23 cellular contexts compared by ENCODE assay signal in genomic region chr17:41510251-41511065, GRCh38. TPM values are rescaled to one million over a fixed set of nuclear protein-coding genes. Genes with fewer than 3 reads are reported as not detected.
DNase-seq lines count a peak whose midpoint lies in the region; ATAC-seq, FAIRE-seq and TF ChIP-seq lines count a peak whose summit lies in the region.
"Had no signal": no experiment of that assay in that cellular context is flagged by ENCODE, and none has a peak within 500 bp of the region (broad histone marks: within the 10 kb centered on the region; RNA-seq: fewer than 3 reads in every experiment).

No MANE protein-coding gene starts in this region.

- H3K14ac ChIP-seq in IMR-90 (replicated peaks; ENCODE audit: low read depth, low read length), result no peak overlapping the region

- H3K36me3 ChIP-seq in IMR-90 (ENCODE audit: control insufficient read depth, insufficient read depth, low read length), result no peaks in the 10 kb centered on the region
- no peaks in the 10 kb centered on the region for H3K36me3 ChIP-seq in keratinocyte (ENCODE audit: control insufficient read depth in 2 of 2, extremely low read depth in 1 of 2, insufficient read depth in 2 of 2, low read length in 2 of 2)
- H3K36me3 ChIP-seq: vagina had no signal

- H2BK5ac ChIP-seq in IMR-90 (ENCODE audit: low read depth, low read length, poor library complexity, severe bottlenecking), result no peak overlapping the region

- H3K9me3 Mint-ChIP-seq in Calu3 (ENCODE audit: low read depth, unreplicated experiment), result no peaks in the 10 kb centered on the region
- H3K9me3 Mint-ChIP-seq: activated T-helper 17 cell treated with anti-CD3 and anti-CD28 coated beads, Interleukin-2, amount 50 U/mL, for 72 hours; CD4-positive, alpha-beta memory T cell; immature natural killer cell; natural killer cell; T-helper 1 cell treated with Interleukin-12 subunit alpha and Interleukin-12 subunit beta and Interleukin-4 antibody, amounts not matched to agents 30 μg/mL and 1 μg/mL, for 36 hours had no signal

- H3K27me3 Mint-ChIP-seq in Calu3 (ENCODE audit: unreplicated experiment), result no peaks in the 10 kb centered on the region
- H3K27me3 Mint-ChIP-seq: activated T-helper 17 cell treated with anti-CD3 and anti-CD28 coated beads, Interleukin-2, amount 50 U/mL, for 72 hours had no signal

- no peak for ATAC-seq in IMR-90 (ENCODE audit: low read depth)
- no peak for ATAC-seq in activated CD4-positive, CD25-positive, alpha-beta regulatory T cell treated with anti-CD3 and anti-CD28 coated beads, Interleukin-2, amount 50 U/mL, for 24 hours
- ATAC-seq: activated T-helper 17 cell treated with anti-CD3 and anti-CD28 coated beads, Interleukin-2, amount 50 U/mL, for 72 hours; natural killer cell had no signal

- peak; percentile 7 for TF ChIP-seq CTCF in Calu3 (IDR thresholded peaks at IDR 0.05; ENCODE audit: unreplicated experiment)
- TF ChIP-seq CTCF in IMR-90 (conservative IDR thresholded peaks at IDR 0.05; ENCODE audit: low read depth, low read length), result no peak
- TF ChIP-seq CTCF in VCaP (conservative IDR thresholded peaks at IDR 0.05), result peak; percentile 39
- TF ChIP-seq CTCF in keratinocyte (optimal IDR thresholded peaks at IDR 0.05 in 1 of 3, IDR thresholded peaks at IDR 0.05 in 1 of 3, conservative IDR thresholded peaks at IDR 0.05 in 1 of 3; ENCODE audit: extremely low read depth in 1 of 3, insufficient read depth in 2 of 3, low read length in 3 of 3), result peak in 1 of 3 experiments; percentile 14

- H2AK9ac ChIP-seq in IMR-90 (replicated peaks; ENCODE audit: low read depth, low read length, poor library complexity), result no peak overlapping the region

- no peak for TF ChIP-seq RAD21 in IMR-90 (IDR thresholded peaks at IDR 0.05; ENCODE audit: low read length)

- H4K20me1 ChIP-seq in IMR-90 (ENCODE audit: insufficient read depth, low read length) (no peaks in the 10 kb centered on the region), keratinocyte (ENCODE audit: control insufficient read depth, extremely low read depth, insufficient read depth, low read length) (no peaks in the 10 kb centered on the region)

- H4K91ac ChIP-seq in IMR-90 (ENCODE audit: insufficient read depth, low read depth, low read length), result no peak overlapping the region; the same call in 1 of the 2 replicates

- no peak overlapping the region for H3K56ac ChIP-seq in IMR-90 (ENCODE audit: extremely low read depth, insufficient read depth, low read length)

- H3K4ac ChIP-seq in IMR-90 (ENCODE audit: low read depth, low read length), result no peak overlapping the region

- H3K18ac ChIP-seq in IMR-90 (ENCODE audit: low read depth, low read length), result no peak overlapping the region

- no peaks in the 10 kb centered on the region for H3K79me2 ChIP-seq in keratinocyte (ENCODE audit: control insufficient read depth, insufficient read depth, low read length)

- H2AFZ ChIP-seq in IMR-90 (replicated peaks; ENCODE audit: low read length, poor library complexity) (no peak overlapping the region), keratinocyte (ENCODE audit: control insufficient read depth, low read length) (no peak overlapping the region)

- H3K4me1 ChIP-seq in IMR-90 (ENCODE audit: control insufficient read depth, insufficient read depth, low read length) (no peaks in the 10 kb centered on the region), keratinocyte (ENCODE audit: control insufficient read depth, extremely low read depth, insufficient read depth, low read length) (peaks cover 29% of the 10 kb centered on the region)

- H2AK5ac ChIP-seq in IMR-90 (ENCODE audit: low read depth, low read length), result no peak overlapping the region

- FAIRE-seq in keratinocyte (lab: Jason Lieb, UNC), result peak; percentile 61
- FAIRE-seq in urothelium cell line (lab: Jason Lieb, UNC), result no peak

- intact Hi-C loops in Calu3 (cut with micrococcal nuclease; ENCODE audit: unreplicated experiment) (no loop called here), IMR-90 (cut with micrococcal nuclease) (no loop called here)

- H3K79me1 ChIP-seq in IMR-90 (ENCODE audit: low read depth in 1 of 2, low read length in 2 of 2), result no peaks in the 10 kb centered on the region

- no peak overlapping the region for H3K27ac ChIP-seq in IMR-90 (ENCODE audit: insufficient read depth, low read length)
- H3K27ac ChIP-seq in VCaP, result peak overlapping the region; percentile 50
- no peak overlapping the region for H3K27ac ChIP-seq in keratinocyte (ENCODE audit: control insufficient read depth, insufficient read depth, low read length)
- H3K27ac ChIP-seq: vagina had no signal

- in situ Hi-C loops in IMR-90 (cut with MboI; ENCODE audit: low sequenced_read_pairs), result no loop called here

- H2BK120ac ChIP-seq in IMR-90 (ENCODE audit: low read depth, low read length), result no peak overlapping the region

- H4K5ac ChIP-seq in IMR-90 (ENCODE audit: low read depth, low read length), result no peak overlapping the region

- WGBS in IMR-90 (ENCODE audit: extremely low coverage in 2 of 2, insufficient read length in 1 of 2), 2 experiments, result no CpG with 5 or more reads among the region's 7 CpGs

- H3K27ac Mint-ChIP-seq in Calu3 (ENCODE audit: unreplicated experiment), result peak overlapping the region; percentile 29
- H3K27ac Mint-ChIP-seq: activated T-helper 17 cell treated with anti-CD3 and anti-CD28 coated beads, Interleukin-2, amount 50 U/mL, for 72 hours; immature natural killer cell; natural killer cell; T-helper 1 cell treated with Interleukin-12 subunit alpha and Interleukin-12 subunit beta and Interleukin-4 antibody, amounts not matched to agents 30 μg/mL and 1 μg/mL, for 36 hours had no signal

- H3K4me3 ChIP-seq in IMR-90 (ENCODE audit: insufficient read depth, low read depth, low read length) (no peak overlapping the region), keratinocyte (ENCODE audit: control insufficient read depth in 2 of 3, extremely low read depth in 1 of 3, insufficient read depth in 2 of 3, low read depth in 1 of 3, low read length in 3 of 3) (no peak overlapping the region)

- H3K4me2 ChIP-seq in IMR-90 (ENCODE audit: low read depth, low read length) (no peak overlapping the region), keratinocyte (ENCODE audit: control insufficient read depth, extremely low read depth, insufficient read depth, low read depth, low read length) (no peak overlapping the region)

- no peak overlapping the region for H4K8ac ChIP-seq in IMR-90 (ENCODE audit: low read depth in 2 of 2, low read length in 2 of 2)

- no peak overlapping the region for H3K23ac ChIP-seq in IMR-90 (ENCODE audit: low read depth, low read length)

- no peak for TF ChIP-seq POLR2A in IMR-90 (IDR thresholded peaks at IDR 0.05; ENCODE audit: low read depth, low read length)

- H3K9ac ChIP-seq in IMR-90 (ENCODE audit: low read depth, low read length) (no peak overlapping the region), keratinocyte (ENCODE audit: control insufficient read depth, extremely low read depth, insufficient read depth, low read length) (no peak overlapping the region)

- CTCF ChIA-PET in Calu3 (lab: Charles Lee) (interaction anchor here (0.6 to 2.1 kb wide), 5 partner anchors 9 to 850 kb away, joined by 3 to 7 read pairs (median 4); no protein-coding TSS in a partner anchor), IMR-90 (lab: Yijun Ruan, JAX) (no interaction called here)

- dilution Hi-C loops in IMR-90 (cut with HindIII; ENCODE audit: low sequenced_read_pairs, unreplicated experiment), result no loop called here
- dilution Hi-C loops in keratinocyte (cut with MboI; ENCODE audit: extremely low pct_ligation_motif_present, low sequenced_read_pairs), result no loop called here

- no peak overlapping the region for H2BK20ac ChIP-seq in IMR-90 (ENCODE audit: low read depth, low read length)

- POLR2A ChIA-PET in IMR-90 (lab: Charles Lee; ENCODE audit: unreplicated experiment), result interaction anchor here (0.6 kb wide), 1 partner anchor 14 kb away, joined by 4 read pairs; no protein-coding TSS in a partner anchor

- peaks cover 52% of the 10 kb centered on the region for H3K36me3 Mint-ChIP-seq in Calu3 (ENCODE audit: insufficient read depth, unreplicated experiment)
- H3K36me3 Mint-ChIP-seq: CD4-positive, alpha-beta memory T cell; immature natural killer cell; natural killer cell had no signal

- peaks cover 1% of the 10 kb centered on the region; the same call in 1 of the 2 replicates for H3K27me3 ChIP-seq in IMR-90 (ENCODE audit: control insufficient read depth, insufficient read depth, low read length)
- no peaks in the 10 kb centered on the region for H3K27me3 ChIP-seq in keratinocyte (ENCODE audit: control insufficient read depth, extremely low read depth, insufficient read depth, low read length)
- H3K27me3 ChIP-seq: vagina had no signal

- H2BK15ac ChIP-seq in IMR-90 (ENCODE audit: low read depth, low read length), result no peak overlapping the region

- H3K9me1 ChIP-seq in IMR-90 (ENCODE audit: insufficient read depth, low read length), result 0 out of 2 replicates have a peak, but pooled peaks cover 3% of the 10 kb centered on the region
- peaks cover 2% of the 10 kb centered on the region for H3K9me1 ChIP-seq in keratinocyte (ENCODE audit: control insufficient read depth, extremely low read depth, insufficient read depth, low read length)

- DNase-seq in Calu3 (no peak), IMR-90 (no peak), keratinocyte (ENCODE audit: low read depth, low spot score) (no peak), urothelium cell line (ENCODE audit: low spot score) (no peak), MV-4-11 (lab: John Stamatoyannopoulos, UW) (no peak), NCI-H82 treated with DMSO at 0.1 percent for 48 hours (lab: John Stamatoyannopoulos, UW; ENCODE audit: unreplicated experiment) (no peak)
- DNase-seq: activated CD4-positive, CD25-positive, alpha-beta regulatory T cell treated with anti-CD3 and anti-CD28 coated beads, Interleukin-2, amount 50 U/mL, for 72 hours; CD4-positive, alpha-beta memory T cell; GOT3; immature natural killer cell; KBM-7; natural killer cell; posterior cingulate gyrus; SIG-M5; stimulated activated CD4-positive, alpha-beta T cell treated with anti-CD3 and anti-CD28 coated beads, Interleukin-4, amount 100 ng/mL, for 1 hour had no signal

- H3K9me3 ChIP-seq in IMR-90 (ENCODE audit: control insufficient read depth, insufficient read depth, low read length), result no peaks in the 10 kb centered on the region
- no peaks in the 10 kb centered on the region for H3K9me3 ChIP-seq in keratinocyte (ENCODE audit: control insufficient read depth, low read depth, low read length)
- H3K9me3 ChIP-seq: vagina had no signal

- H3K4me1 Mint-ChIP-seq in Calu3 (ENCODE audit: low read depth, unreplicated experiment), result peaks cover 41% of the 10 kb centered on the region
- H3K4me1 Mint-ChIP-seq: activated T-helper 17 cell treated with anti-CD3 and anti-CD28 coated beads, Interleukin-2, amount 50 U/mL, for 72 hours; CD4-positive, alpha-beta memory T cell; immature natural killer cell; natural killer cell had no signal

- BruUV-seq in Calu3 (replicated peaks; lab: Mats Ljungman, UMichigan), result no TSS peak
- BruUV-seq in IMR-90 (replicated peaks; lab: Mats Ljungman, UMichigan), result no TSS peak

- no peak overlapping the region for H3K4me3 Mint-ChIP-seq in Calu3 (ENCODE audit: low read depth, unreplicated experiment)
- H3K4me3 Mint-ChIP-seq: activated T-helper 17 cell treated with anti-CD3 and anti-CD28 coated beads, Interleukin-2, amount 50 U/mL, for 72 hours; CD4-positive, alpha-beta memory T cell; immature natural killer cell; natural killer cell; T-helper 1 cell treated with Interleukin-12 subunit alpha and Interleukin-12 subunit beta and Interleukin-4 antibody, amounts not matched to agents 30 μg/mL and 1 μg/mL, for 36 hours had no signal

RNA-seq across cellular contexts. Expression of gene KRT13, which starts 5.0 kb away (rescaled TPM):
- total RNA-seq in Calu3 (2022), result 45.7 and 323 TPM in 2 replicates
- 0.18 and 0.28 TPM in 2 replicates for total RNA-seq in IMR-90 (2012; rRNA removed)
- 0.56 and 0.60 TPM in 2 replicates for polyA plus RNA-seq in IMR-90 (2012; rRNA removed)
- polyA plus RNA-seq in IMR-90 (2012; cell fraction: cytosol; rRNA removed), result 0.42 and 0.44 TPM in 2 replicates
- 0.61 and 0.87 TPM in 2 replicates for polyA plus RNA-seq in IMR-90 (2012; cell fraction: nucleus; rRNA removed; ENCODE audit: low replicate concordance)
- polyA plus RNA-seq in keratinocyte, result 15.2 to 46.6 TPM (median 24.0 TPM) in 3 replicates
- 4.2 TPM for polyA plus RNA-seq in keratinocyte (2011; ENCODE audit: low read depth)
- polyA plus RNA-seq in keratinocyte (2011; cell fraction: cytosol; rRNA removed), result 38.3 and 41.9 TPM in 2 replicates
- polyA plus RNA-seq in keratinocyte (2011; cell fraction: nucleus; rRNA removed), result 84.8 and 170 TPM in 2 replicates
- 5.4 and 12.9 TPM in 2 replicates for polyA plus RNA-seq in keratinocyte (2012; ENCODE audit: low replicate concordance)
- polyA minus RNA-seq in keratinocyte, result 20.5 to 41.8 TPM (median 22.2 TPM) in 3 replicates
- 23.6 TPM for polyA minus RNA-seq in keratinocyte (2011; cell fraction: cytosol; rRNA and poly(A)+ RNA removed)
- polyA minus RNA-seq in keratinocyte (2011; cell fraction: nucleus; rRNA and poly(A)+ RNA removed), result 32.3 and 50.6 TPM in 2 replicates
- total RNA-seq: activated CD8-positive, alpha-beta memory T cell treated with anti-CD3 and anti-CD28 coated beads for 36 hours; activated T-helper 17 cell treated with anti-CD3 and anti-CD28 coated beads, Interleukin-2, amount 50 U/mL, for 72 hours; CD4-positive, alpha-beta memory T cell; lung microvascular endothelial cell; natural killer cell; skeletal muscle tissue had no signal
- polyA plus RNA-seq: CD4-positive, alpha-beta memory T cell; immature natural killer cell had no signal

RNA-seq across cellular contexts. Expression of gene KRT15, which starts 8.2 kb away (rescaled TPM):
- total RNA-seq in Calu3 (2022) (83.0 and 86.8 TPM in 2 replicates), IMR-90 (2012; rRNA removed) (2.9 and 3.6 TPM in 2 replicates)
- polyA plus RNA-seq in IMR-90 (2012; rRNA removed) (5.3 and 7.6 TPM in 2 replicates), keratinocyte (505 to 838 TPM (median 729 TPM) in 3 replicates)
- 3.4 and 3.7 TPM in 2 replicates for polyA plus RNA-seq in IMR-90 (2012; cell fraction: cytosol; rRNA removed)
- 17.3 and 18.6 TPM in 2 replicates for polyA plus RNA-seq in IMR-90 (2012; cell fraction: nucleus; rRNA removed; ENCODE audit: low replicate concordance)
- polyA plus RNA-seq in keratinocyte (2011; ENCODE audit: low read depth), result 432 TPM
- 289 and 341 TPM in 2 replicates for polyA plus RNA-seq in keratinocyte (2011; cell fraction: cytosol; rRNA removed)
- polyA plus RNA-seq in keratinocyte (2011; cell fraction: nucleus; rRNA removed), result 596 and 717 TPM in 2 replicates
- polyA plus RNA-seq in keratinocyte (2012; ENCODE audit: low replicate concordance), result 349 and 756 TPM in 2 replicates
- polyA minus RNA-seq in keratinocyte, result 290 to 313 TPM (median 304 TPM) in 3 replicates
- polyA minus RNA-seq in keratinocyte (2011; cell fraction: cytosol; rRNA and poly(A)+ RNA removed), result 129 TPM
- polyA minus RNA-seq in keratinocyte (2011; cell fraction: nucleus; rRNA and poly(A)+ RNA removed), result 90.1 and 93.1 TPM in 2 replicates
- total RNA-seq: activated CD8-positive, alpha-beta memory T cell treated with anti-CD3 and anti-CD28 coated beads for 36 hours; activated T-helper 17 cell treated with anti-CD3 and anti-CD28 coated beads, Interleukin-2, amount 50 U/mL, for 72 hours; CD4-positive, alpha-beta memory T cell; natural killer cell; skeletal muscle tissue had no signal
- polyA plus RNA-seq: CD4-positive, alpha-beta memory T cell; immature natural killer cell had no signal

RNA-seq across cellular contexts. Expression of gene KRT19, which starts 17.6 kb away (rescaled TPM):
- total RNA-seq in Calu3 (2022) (2,554 and 3,048 TPM in 2 replicates), IMR-90 (2012; rRNA removed) (14.7 and 18.1 TPM in 2 replicates)
- polyA plus RNA-seq in IMR-90 (2012; rRNA removed) (12.0 and 12.5 TPM in 2 replicates), keratinocyte (29.7 to 60.4 TPM (median 35.5 TPM) in 3 replicates)
- 12.7 and 12.8 TPM in 2 replicates for polyA plus RNA-seq in IMR-90 (2012; cell fraction: cytosol; rRNA removed)
- polyA plus RNA-seq in IMR-90 (2012; cell fraction: nucleus; rRNA removed; ENCODE audit: low replicate concordance), result 5.0 and 8.4 TPM in 2 replicates
- 8.6 TPM for polyA plus RNA-seq in keratinocyte (2011; ENCODE audit: low read depth)
- 22.7 and 31.3 TPM in 2 replicates for polyA plus RNA-seq in keratinocyte (2011; cell fraction: cytosol; rRNA removed)
- polyA plus RNA-seq in keratinocyte (2011; cell fraction: nucleus; rRNA removed), result 39.4 and 46.1 TPM in 2 replicates
- polyA plus RNA-seq in keratinocyte (2012; ENCODE audit: low replicate concordance), result 4.1 and 67.7 TPM in 2 replicates
- 27.5 to 67.0 TPM (median 34.9 TPM) in 3 replicates for polyA minus RNA-seq in keratinocyte
- polyA minus RNA-seq in keratinocyte (2011; cell fraction: cytosol; rRNA and poly(A)+ RNA removed), result 44.3 TPM
- 14.4 and 24.6 TPM in 2 replicates for polyA minus RNA-seq in keratinocyte (2011; cell fraction: nucleus; rRNA and poly(A)+ RNA removed)
- total RNA-seq: activated CD8-positive, alpha-beta memory T cell treated with anti-CD3 and anti-CD28 coated beads for 36 hours; activated T-helper 17 cell treated with anti-CD3 and anti-CD28 coated beads, Interleukin-2, amount 50 U/mL, for 72 hours; CD4-positive, alpha-beta memory T cell; natural killer cell; skeletal muscle tissue had no signal
- polyA plus RNA-seq: CD4-positive, alpha-beta memory T cell; immature natural killer cell had no signal

RNA-seq across cellular contexts. Expression of gene KRT36, which starts 20.7 kb away (rescaled TPM):
- total RNA-seq in Calu3 (2022) (not detected in 2 replicates), IMR-90 (2012; rRNA removed) (not detected in 2 replicates)
- polyA plus RNA-seq in IMR-90 (2012; rRNA removed) (not detected in 2 replicates), keratinocyte (not detected in 3 replicates)
- polyA plus RNA-seq in IMR-90 (2012; cell fraction: cytosol; rRNA removed), result 0.03 TPM in 1 of 2 replicates, not detected in the other
- polyA plus RNA-seq in IMR-90 (2012; cell fraction: nucleus; rRNA removed; ENCODE audit: low replicate concordance), result not detected in 2 replicates
- not detected for polyA plus RNA-seq in keratinocyte (2011; ENCODE audit: low read depth)
- not detected in 2 replicates for polyA plus RNA-seq in keratinocyte (2011; cell fraction: cytosol; rRNA removed)
- polyA plus RNA-seq in keratinocyte (2011; cell fraction: nucleus; rRNA removed), result not detected in 2 replicates
- not detected in 2 replicates for polyA plus RNA-seq in keratinocyte (2012; ENCODE audit: low replicate concordance)
- polyA minus RNA-seq in keratinocyte, result not detected in 3 replicates
- polyA minus RNA-seq in keratinocyte (2011; cell fraction: cytosol; rRNA and poly(A)+ RNA removed), result not detected
- polyA minus RNA-seq in keratinocyte (2011; cell fraction: nucleus; rRNA and poly(A)+ RNA removed), result not detected in 2 replicates
- total RNA-seq: activated CD8-positive, alpha-beta memory T cell treated with anti-CD3 and anti-CD28 coated beads for 36 hours; activated T-helper 17 cell treated with anti-CD3 and anti-CD28 coated beads, Interleukin-2, amount 50 U/mL, for 72 hours; CD4-positive, alpha-beta memory T cell; lung microvascular endothelial cell; natural killer cell; skeletal muscle tissue; vagina had no signal
- polyA plus RNA-seq: CD4-positive, alpha-beta memory T cell; immature natural killer cell had no signal

RNA-seq across cellular contexts. Expression of gene KRT35, which starts 29.5 kb away (rescaled TPM):
- total RNA-seq in Calu3 (2022) (not detected in 2 replicates), IMR-90 (2012; rRNA removed) (not detected in 2 replicates)
- polyA plus RNA-seq in IMR-90 (2012; rRNA removed) (not detected in 2 replicates), keratinocyte (not detected in 3 replicates)
- not detected in 2 replicates for polyA plus RNA-seq in IMR-90 (2012; cell fraction: cytosol; rRNA removed)
- polyA plus RNA-seq in IMR-90 (2012; cell fraction: nucleus; rRNA removed; ENCODE audit: low replicate concordance), result not detected in 2 replicates
- not detected for polyA plus RNA-seq in keratinocyte (2011; ENCODE audit: low read depth)
- not detected in 2 replicates for polyA plus RNA-seq in keratinocyte (2011; cell fraction: cytosol; rRNA removed)
- polyA plus RNA-seq in keratinocyte (2011; cell fraction: nucleus; rRNA removed), result not detected in 2 replicates
- not detected in 2 replicates for polyA plus RNA-seq in keratinocyte (2012; ENCODE audit: low replicate concordance)
- not detected in 3 replicates for polyA minus RNA-seq in keratinocyte
- polyA minus RNA-seq in keratinocyte (2011; cell fraction: cytosol; rRNA and poly(A)+ RNA removed), result not detected
- polyA minus RNA-seq in keratinocyte (2011; cell fraction: nucleus; rRNA and poly(A)+ RNA removed), result not detected in 2 replicates
- total RNA-seq: activated CD8-positive, alpha-beta memory T cell treated with anti-CD3 and anti-CD28 coated beads for 36 hours; activated T-helper 17 cell treated with anti-CD3 and anti-CD28 coated beads, Interleukin-2, amount 50 U/mL, for 72 hours; CD4-positive, alpha-beta memory T cell; lung microvascular endothelial cell; natural killer cell; skeletal muscle tissue; vagina had no signal
- polyA plus RNA-seq: CD4-positive, alpha-beta memory T cell; immature natural killer cell had no signal

Comparison
In these comparisons a context has a peak if more than half of its experiments do, and no peak if none do; other contexts are left out.
1. RNA of gene KRT13, which starts 5.0 kb away (total RNA-seq): 45.7 to 323 TPM in Calu3; 0.18 to 0.28 TPM in IMR-90; every median in the first group is over 10 times any median in the second.
2. RNA of gene KRT15, which starts 8.2 kb away (total RNA-seq): 83.0 to 86.8 TPM in Calu3; 2.9 to 3.6 TPM in IMR-90; every median in the first group is over 10 times any median in the second.
3. RNA of gene KRT19, which starts 17.6 kb away (total RNA-seq): 2,554 to 3,048 TPM in Calu3; 14.7 to 18.1 TPM in IMR-90; every median in the first group is over 100 times any median in the second.